Comparison of ENCODE assay signal across 6 cellular contexts in the genomic region with DNA sequence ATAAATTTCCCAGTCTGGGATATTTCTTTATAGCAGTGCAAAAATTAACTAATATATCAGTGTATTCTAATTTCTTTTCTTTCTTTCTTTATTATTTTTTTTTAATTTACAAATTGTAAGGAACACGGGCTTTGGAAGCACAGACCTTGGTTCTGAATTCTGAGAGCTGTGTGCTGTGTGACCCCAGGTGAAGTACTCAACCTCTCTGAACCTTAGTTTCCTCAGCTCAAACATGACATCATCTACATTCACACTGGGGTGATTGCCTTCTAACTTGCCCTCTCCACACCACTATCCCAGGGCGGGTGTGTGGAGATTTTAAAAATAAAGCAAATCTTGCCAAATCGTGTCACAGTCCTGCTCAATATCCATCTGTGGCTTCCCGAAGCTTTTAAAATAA.
"Had no signal": no experiment of that assay in that cellular context is flagged by ENCODE, and none has a peak within 500 bp of the region (broad histone marks: within the 10 kb centered on the region; RNA-seq: fewer than 3 reads in every experiment).

No MANE protein-coding gene starts in this region.

- DNase-seq: Karpas-422, KBM-7, KG1 had no signal

- H3K4me2 ChIP-seq: KMS-11 had no signal

- H3K9ac ChIP-seq: KMS-11 had no signal

- FAIRE-seq: HTR-8/SVneo had no signal

- H3K27ac ChIP-seq: HL-60, KMS-11 had no signal
